25 cellular contexts compared by ENCODE assay signal in the genomic region with DNA sequence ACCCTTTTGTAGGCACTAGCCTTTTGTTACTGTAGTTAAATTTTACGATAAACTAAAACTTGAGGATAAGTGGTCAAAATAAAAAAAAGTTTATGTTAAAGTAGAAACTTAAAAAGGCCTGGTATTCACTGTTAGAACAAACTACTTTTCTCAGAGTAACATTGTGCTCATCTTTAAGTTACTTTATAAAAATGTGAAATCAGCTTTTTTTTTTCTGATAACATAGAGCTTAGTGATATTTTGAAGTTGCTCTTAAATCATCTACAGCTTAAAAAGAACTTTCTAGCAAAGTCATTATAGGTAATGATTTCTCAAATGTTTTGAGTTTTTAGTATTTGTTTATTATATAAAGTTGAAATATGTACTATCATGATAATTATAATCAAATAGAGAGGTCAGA.
"Had no signal": no experiment of that assay in that cellular context is flagged by ENCODE, and none has a peak within 500 bp of the region (broad histone marks: within the 10 kb centered on the region; RNA-seq: fewer than 3 reads in every experiment).

No MANE protein-coding gene starts in this region.

- DNase-seq: hippocampal formation; left colon; left lung; lower lobe of right lung; mammary epithelial cell; mesenchymal stem cell; naive thymus-derived CD8-positive, alpha-beta T cell; nephron progenitor cell; occipital lobe; spleen; stimulated activated CD4-positive, alpha-beta T cell treated with anti-CD3 and anti-CD28 coated beads, Interleukin-4, amount 100 ng/mL, for 24 hours; stimulated activated naive CD4-positive, alpha-beta T cell treated with Interleukin-2 at 50 U/mL for 16 hours; stimulated activated naive CD8-positive, alpha-beta T cell treated with anti-CD3 and anti-CD28 coated beads, Interleukin-15, amount 100 ng/mL, for 72 hours; testis; thyroid gland; transverse colon; upper lobe of left lung had no signal

- H3K4me3 ChIP-seq: left lung, lower lobe of right lung, neural progenitor cell, right atrium auricular region, skin epidermis, spleen, testis, thyroid gland, transverse colon, upper lobe of left lung, vagina had no signal

- H3K4me2 ChIP-seq: neural progenitor cell had no signal

- H3K4me1 ChIP-seq: left lung, lower lobe of right lung, neural progenitor cell, right atrium auricular region, spleen, testis, thyroid gland, transverse colon, upper lobe of left lung, vagina had no signal

- FAIRE-seq: keratinocyte had no signal

- ATAC-seq: left colon; left lung; lower lobe of right lung; naive thymus-derived CD8-positive, alpha-beta T cell; sciatic nerve; stimulated activated effector memory CD8-positive, alpha-beta T cell treated with anti-CD3 and anti-CD28 coated beads, Interleukin-12 subunit alpha, Interleukin-12 subunit beta, amount 100 ng/mL, for 72 hours; stimulated activated naive CD8-positive, alpha-beta T cell treated with anti-CD3 and anti-CD28 coated beads, Interleukin-15, amount 100 ng/mL, for 72 hours had no signal

- H3K27me3 ChIP-seq: left lung, neural progenitor cell, neutrophil, right atrium auricular region, spleen, testis, thyroid gland, transverse colon, upper lobe of left lung, vagina had no signal

- H3K9me3 ChIP-seq: left lung, lower lobe of right lung, neutrophil, right atrium auricular region, spleen, testis, thyroid gland, transverse colon, upper lobe of left lung, vagina had no signal

- H3K27ac ChIP-seq: left lung, lower lobe of right lung, neural progenitor cell, neutrophil, right atrium auricular region, skin epidermis, spleen, testis, thyroid gland, transverse colon, upper lobe of left lung, vagina had no signal

- H3K36me3 ChIP-seq: left lung, lower lobe of right lung, neural progenitor cell, neutrophil, right atrium auricular region, spleen, thyroid gland, transverse colon, upper lobe of left lung, vagina had no signal

- H3K9ac ChIP-seq: neural progenitor cell had no signal
